ENCODE assay signal across 8 cellular contexts in the genomic region with DNA sequence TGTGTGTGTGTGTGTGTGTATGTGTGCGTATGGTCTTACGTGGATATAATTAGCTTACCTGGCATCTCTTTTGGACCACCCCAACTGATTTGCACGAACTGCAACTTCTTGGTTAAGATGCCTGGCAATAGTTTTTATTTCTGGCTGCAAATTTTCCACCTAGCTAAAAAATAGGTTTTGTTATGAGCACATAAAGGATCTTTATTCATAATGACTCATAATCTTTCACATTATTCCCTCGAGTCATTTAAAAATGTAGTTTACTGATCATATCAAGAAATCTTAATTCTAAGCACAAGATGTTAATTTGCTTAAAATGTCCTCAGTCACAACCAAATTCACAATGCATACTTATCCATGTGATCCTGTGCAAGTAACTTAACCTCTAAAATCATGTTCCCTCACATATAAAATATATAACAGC. TPM values are rescaled to one million over a fixed set of nuclear protein-coding genes. Genes with fewer than 3 reads are reported as not detected.
A peak's percentile ranks its signal among the peaks of the same experiment; 100 is the strongest.
DNase-seq lines count a peak whose midpoint lies in the region; ATAC-seq and TF ChIP-seq lines count a peak whose summit lies in the region.

No MANE protein-coding gene starts in this region.

- H3K9me3 Mint-ChIP-seq in CD8-positive, alpha-beta T cell: no peaks in the 10 kb centered on the region
- H3K9me3 Mint-ChIP-seq in chondrocyte (ENCODE audit: low read depth): no peaks in the 10 kb centered on the region
- H3K9me3 Mint-ChIP-seq in naive thymus-derived CD8-positive, alpha-beta T cell: no peaks in the 10 kb centered on the region

- H3K27me3 Mint-ChIP-seq in CD8-positive, alpha-beta T cell (ENCODE audit: low read depth): no peaks in the 10 kb centered on the region
- no peaks in the 10 kb centered on the region for H3K27me3 Mint-ChIP-seq in chondrocyte (ENCODE audit: low read depth)
- no peaks in the 10 kb centered on the region for H3K27me3 Mint-ChIP-seq in naive thymus-derived CD8-positive, alpha-beta T cell

- H3K36me3 Mint-ChIP-seq in CD8-positive, alpha-beta T cell: peaks cover 35% of the 10 kb centered on the region
- peaks cover 6% of the 10 kb centered on the region for H3K36me3 Mint-ChIP-seq in chondrocyte (ENCODE audit: low read depth)
- peaks cover 0 to 24% (median 7%) of the 10 kb centered on the region in 3 donors for H3K36me3 Mint-ChIP-seq in naive thymus-derived CD8-positive, alpha-beta T cell

- peak overlapping the region; percentile 95 for H3K4me3 Mint-ChIP-seq in CD8-positive, alpha-beta T cell
- H3K4me3 Mint-ChIP-seq in chondrocyte (ENCODE audit: unreplicated experiment): peak overlapping the region; percentile 87
- peak overlapping the region; percentile 81 to 93 (median 91) for H3K4me3 Mint-ChIP-seq in naive thymus-derived CD8-positive, alpha-beta T cell

- DNase-seq in CD8-positive, alpha-beta T cell: no peak
- peak; percentile 28 for DNase-seq in NB4 (ENCODE audit: low read depth)
- DNase-seq in chondrocyte (ENCODE audit: low spot score): no peak
- peak in 1 of 10 donors; percentile 3 for DNase-seq in naive thymus-derived CD8-positive, alpha-beta T cell
- no peak for DNase-seq in G401 (ENCODE audit: low spot score)
- no peak for DNase-seq in NCI-H1930 (lab: John Stamatoyannopoulos, UW)

- no peaks in the 10 kb centered on the region for H3K9me3 ChIP-seq in CD8-positive, alpha-beta T cell (ENCODE audit: low read length)

- intact Hi-C loops in CD8-positive, alpha-beta T cell (cut with DNase I, micrococcal nuclease): loop anchor here (2.0 to 10.0 kb wide), 4 partner anchors 155 to 1377 kb away; partner anchors contain the start of genes AREG (in 1 of the 2) and MTHFD2L (in 1 of the 2)

- no peak for TF ChIP-seq CTCF in CD8-positive, alpha-beta T cell (IDR thresholded peaks at IDR 0.05)
- TF ChIP-seq CTCF in NB4 (IDR thresholded peaks at IDR 0.05; ENCODE audit: low read depth, low read length): no peak
- no peak for TF ChIP-seq CTCF in chondrocyte (IDR thresholded peaks at IDR 0.05)

- no peaks in the 10 kb centered on the region for H3K27me3 ChIP-seq in CD8-positive, alpha-beta T cell (ENCODE audit: insufficient read depth, low read length)

- peaks cover 33% of the 10 kb centered on the region for H3K4me1 ChIP-seq in CD8-positive, alpha-beta T cell (ENCODE audit: insufficient read depth, low read length)

- in situ Hi-C loops in G401 (cut with HindIII; ENCODE audit: low sequenced_read_pairs): no loop called here

- peak overlapping the region; percentile 97 for H3K27ac Mint-ChIP-seq in CD8-positive, alpha-beta T cell
- peak overlapping the region; percentile 90 for H3K27ac Mint-ChIP-seq in chondrocyte (ENCODE audit: unreplicated experiment)
- H3K27ac Mint-ChIP-seq in naive thymus-derived CD8-positive, alpha-beta T cell: peak overlapping the region; percentile 95 to 100 (median 98)

- ATAC-seq in CD8-positive, alpha-beta T cell: no peak
- no peak for ATAC-seq in naive thymus-derived CD8-positive, alpha-beta T cell
- ATAC-seq in HG02973 (IDR thresholded peaks at IDR 0.05; ENCODE audit: unreplicated experiment) (no peak), GM21390 (IDR thresholded peaks at IDR 0.05; ENCODE audit: unreplicated experiment) (no peak)

- H3K27ac ChIP-seq in CD8-positive, alpha-beta T cell (ENCODE audit: low read depth, low read length): peak overlapping the region; percentile 97

- peaks cover 59% of the 10 kb centered on the region for H3K4me1 Mint-ChIP-seq in CD8-positive, alpha-beta T cell (ENCODE audit: low read depth)
- H3K4me1 Mint-ChIP-seq in chondrocyte (ENCODE audit: low read depth): peaks cover 24% of the 10 kb centered on the region
- H3K4me1 Mint-ChIP-seq in naive thymus-derived CD8-positive, alpha-beta T cell: peaks cover 23 to 56% (median 48%) of the 10 kb centered on the region in 4 donors

- CTCF ChIA-PET in CD8-positive, alpha-beta T cell (lab: Charles Lee): no interaction called here

- H3K36me3 ChIP-seq in CD8-positive, alpha-beta T cell (ENCODE audit: insufficient read depth, low read length): no peaks in the 10 kb centered on the region

- POLR2A ChIA-PET in CD8-positive, alpha-beta T cell (lab: Charles Lee): interaction anchor here (3.8 kb wide), 1 partner anchor 191 kb away, joined by 24 read pairs; the partner anchor contains the start of gene ANKRD17
- POLR2A ChIA-PET in naive thymus-derived CD8-positive, alpha-beta T cell (lab: Charles Lee): interaction anchor here (0.5 to 4.3 kb wide), 6 partner anchors 20 to 191 kb away, joined by 3 to 31 read pairs (median 4); partner anchors contain the start of gene ANKRD17

- TF ChIP-seq POLR2A in NB4 (IDR thresholded peaks at IDR 0.05; ENCODE audit: extremely low read depth, insufficient read length): no peak

- H3K4me3 ChIP-seq in CD8-positive, alpha-beta T cell (ENCODE audit: low read depth, low read length): peak overlapping the region; percentile 69
- peak overlapping the region; percentile 77 for H3K4me3 ChIP-seq in NB4 (ENCODE audit: low read depth, low read length)

RNA-seq across cellular contexts. Expression of gene COX18, which starts 1.5 kb away (rescaled TPM):
- total RNA-seq in CD8-positive, alpha-beta T cell: 1 to 10 TPM; 6.7 to 7.2 TPM
- 13.2 to 18.6 TPM (median 14.5 TPM) in 3 replicates for total RNA-seq in chondrocyte
- total RNA-seq in naive thymus-derived CD8-positive, alpha-beta T cell: 10 to 100 TPM; 18.0 to 20.2 TPM
- polyA plus RNA-seq in naive thymus-derived CD8-positive, alpha-beta T cell: 1 to 10 TPM; 5.0 to 8.4 (median 6.4) TPM
- total RNA-seq in G401 (2014; rRNA removed; shearing (Covaris generic)): 31.1 and 46.5 TPM in 2 replicates
